Comparison of ENCODE assay signal across 8 cellular contexts in the genomic region with DNA sequence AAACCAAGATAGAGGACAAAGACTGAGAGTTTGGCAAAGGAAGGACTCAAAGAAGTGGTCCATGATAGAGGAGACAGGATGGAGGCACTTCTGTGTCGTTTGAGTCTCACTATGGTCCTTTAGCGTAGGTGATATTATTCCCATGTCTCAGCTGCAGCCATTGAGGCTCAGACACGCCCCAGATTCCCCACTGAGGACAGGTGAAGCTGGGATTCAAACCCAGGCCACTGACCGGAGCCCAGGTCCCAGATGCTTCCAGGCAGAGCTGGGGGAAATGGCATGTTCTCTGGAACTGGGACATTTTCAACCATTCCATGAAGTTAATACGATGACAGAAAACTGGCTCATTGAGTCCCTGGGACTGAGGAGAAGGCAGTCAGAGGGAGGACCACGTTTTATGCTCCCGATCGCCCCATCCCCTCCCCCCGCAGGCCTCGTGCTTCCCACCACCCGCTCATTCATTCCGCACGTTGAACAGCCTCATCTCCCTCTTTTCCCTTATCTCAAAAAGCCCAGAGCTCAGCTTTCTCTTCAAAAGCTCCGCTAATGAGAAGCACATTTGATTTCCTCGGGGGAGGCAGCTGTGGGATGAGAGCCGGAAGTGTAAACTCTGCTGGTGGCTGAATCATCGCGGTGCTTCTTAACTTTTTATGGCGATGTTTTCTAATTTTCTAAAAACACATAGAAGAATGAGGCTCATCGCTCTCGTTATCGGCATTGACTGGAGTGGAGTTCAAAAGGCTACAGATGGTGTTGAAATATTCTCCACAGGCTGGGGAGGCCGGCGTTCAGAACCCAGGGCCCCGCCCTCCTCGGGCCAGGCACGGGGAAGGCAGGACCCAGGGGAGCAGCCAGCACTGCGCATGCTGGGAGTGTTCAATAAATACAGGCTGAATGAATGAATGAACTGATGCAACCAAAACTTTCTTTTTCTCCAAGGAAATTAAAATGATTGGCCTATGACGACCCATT.
DNase-seq lines count a peak whose midpoint lies in the region; ATAC-seq and TF ChIP-seq lines count a peak whose summit lies in the region.

No MANE protein-coding gene starts in this region.

- peaks cover 0 to 3% (median 2%) of the 10 kb centered on the region in 3 donors for H3K36me3 Mint-ChIP-seq in CD8-positive, alpha-beta memory T cell
- H3K36me3 Mint-ChIP-seq in activated CD8-positive, alpha-beta memory T cell treated with anti-CD3 and anti-CD28 coated beads, Interleukin-2, amount 10 ng/mL, durations not matched to agents 7 days and 5 days: no peaks in the 10 kb centered on the region
- H3K36me3 Mint-ChIP-seq in osteocyte (ENCODE audit: unreplicated experiment): peaks cover 6% of the 10 kb centered on the region

- TF ChIP-seq CTCF in foreskin fibroblast (IDR thresholded peaks at IDR 0.05; ENCODE audit: low read depth, low read length) (no peak), osteocyte (IDR thresholded peaks at IDR 0.05) (no peak)

- CTCF ChIA-PET in CD8-positive, alpha-beta memory T cell (lab: Charles Lee): interaction anchor here (0.9 kb wide), 1 partner anchor 360 kb away, joined by 3 read pairs; no protein-coding TSS in a partner anchor
- CTCF ChIA-PET in activated CD8-positive, alpha-beta memory T cell treated with anti-CD3 and anti-CD28 coated beads, Interleukin-2, amount 10 ng/mL, durations not matched to agents 7 days and 5 days (lab: Charles Lee): interaction anchor here (1.1 to 1.8 kb wide), 4 partner anchors 34 to 360 kb away, joined by 3 to 9 read pairs (median 4); no protein-coding TSS in a partner anchor

- H3K4me1 ChIP-seq in CD8-positive, alpha-beta memory T cell (ENCODE audit: insufficient read depth, low read length): no peaks in the 10 kb centered on the region

- no peaks in the 10 kb centered on the region for H3K27me3 ChIP-seq in CD8-positive, alpha-beta memory T cell (ENCODE audit: insufficient read depth, low read length, poor library complexity, severe bottlenecking)

- H3K9me3 Mint-ChIP-seq in CD8-positive, alpha-beta memory T cell: peaks cover 0 to 11% (median 7%) of the 10 kb centered on the region in 5 donors
- no peaks in the 10 kb centered on the region for H3K9me3 Mint-ChIP-seq in activated CD8-positive, alpha-beta memory T cell treated with anti-CD3 and anti-CD28 coated beads, Interleukin-2, amount 10 ng/mL, durations not matched to agents 7 days and 5 days (ENCODE audit: low read depth)
- peaks cover 3% of the 10 kb centered on the region for H3K9me3 Mint-ChIP-seq in osteocyte (ENCODE audit: unreplicated experiment)

- H3K27ac ChIP-seq in CD8-positive, alpha-beta memory T cell (ENCODE audit: low read depth, low read length): no peak overlapping the region

- peak in 2 of 5 donors; percentile 5 to 38 for DNase-seq in CD8-positive, alpha-beta memory T cell
- DNase-seq in NCI-H2171 (lab: John Stamatoyannopoulos, UW) (peak; percentile 54), foreskin fibroblast (peak; percentile 87 to 95), osteocyte (ENCODE audit: extremely low spot score, unreplicated experiment) (peak; percentile 81), cerebellar nuclear complex (lab: John Stamatoyannopoulos, UW) (no peak), NCI-H1694 (lab: John Stamatoyannopoulos, UW) (no peak)
- peak; percentile 46 for DNase-seq in activated CD8-positive, alpha-beta memory T cell treated with anti-CD3 and anti-CD28 coated beads, Interleukin-2, amount 10 ng/mL, durations not matched to agents 7 days and 5 days

- POLR2A ChIA-PET in CD8-positive, alpha-beta memory T cell (lab: Charles Lee): no interaction called here

- H3K4me3 Mint-ChIP-seq in CD8-positive, alpha-beta memory T cell: peak overlapping the region; percentile 43 to 89 (median 87)
- H3K4me3 Mint-ChIP-seq in activated CD8-positive, alpha-beta memory T cell treated with anti-CD3 and anti-CD28 coated beads, Interleukin-2, amount 10 ng/mL, durations not matched to agents 7 days and 5 days: peak overlapping the region; percentile 74
- H3K4me3 Mint-ChIP-seq in osteocyte (ENCODE audit: unreplicated experiment): peak overlapping the region; percentile 68

- H3K9me3 ChIP-seq in CD8-positive, alpha-beta memory T cell (ENCODE audit: low read length): no peaks in the 10 kb centered on the region

- peak; percentile 84 for ATAC-seq in GM21723 (IDR thresholded peaks at IDR 0.05; ENCODE audit: unreplicated experiment)
- ATAC-seq in activated CD8-positive, alpha-beta memory T cell treated with anti-CD3 and anti-CD28 coated beads, Interleukin-2, amount 10 ng/mL, durations not matched to agents 7 days and 5 days: peak; percentile 95

- H3K4me3 ChIP-seq in CD8-positive, alpha-beta memory T cell (ENCODE audit: low read length): peak overlapping the region; percentile 46
- peak overlapping the region; percentile 31 to 56 for H3K4me3 ChIP-seq in foreskin fibroblast (ENCODE audit: low read depth in 1 of 2, low read length in 2 of 2)

- no peaks in the 10 kb centered on the region for H3K36me3 ChIP-seq in CD8-positive, alpha-beta memory T cell (ENCODE audit: insufficient read depth, low read length)

- peaks cover 7 to 12% (median 8%) of the 10 kb centered on the region in 3 donors for H3K4me1 Mint-ChIP-seq in CD8-positive, alpha-beta memory T cell
- H3K4me1 Mint-ChIP-seq in activated CD8-positive, alpha-beta memory T cell treated with anti-CD3 and anti-CD28 coated beads, Interleukin-2, amount 10 ng/mL, durations not matched to agents 7 days and 5 days: peaks cover 12% of the 10 kb centered on the region
- H3K4me1 Mint-ChIP-seq in osteocyte (ENCODE audit: unreplicated experiment): peaks cover 35% of the 10 kb centered on the region

- H3K27me3 Mint-ChIP-seq in CD8-positive, alpha-beta memory T cell: peaks cover 5% of the 10 kb centered on the region in 2 donors
- H3K27me3 Mint-ChIP-seq in activated CD8-positive, alpha-beta memory T cell treated with anti-CD3 and anti-CD28 coated beads, Interleukin-2, amount 10 ng/mL, durations not matched to agents 7 days and 5 days: peaks cover 13% of the 10 kb centered on the region
- H3K27me3 Mint-ChIP-seq in osteocyte (ENCODE audit: unreplicated experiment): no peaks in the 10 kb centered on the region

- H3K27ac Mint-ChIP-seq in CD8-positive, alpha-beta memory T cell: peak overlapping the region in 6 of 8 donors; percentile 24 to 76 (median 61)
- H3K27ac Mint-ChIP-seq in activated CD8-positive, alpha-beta memory T cell treated with anti-CD3 and anti-CD28 coated beads, Interleukin-2, amount 10 ng/mL, durations not matched to agents 7 days and 5 days: peak overlapping the region; percentile 66
- H3K27ac Mint-ChIP-seq in osteocyte (ENCODE audit: unreplicated experiment): peak overlapping the region; percentile 68

Comparison
In these comparisons a context has a peak if more than half of its experiments do, and no peak if none do; other contexts are left out.
1. DNase-seq: peak in NCI-H2171 (single experiment), activated CD8-positive, alpha-beta memory T cell treated with anti-CD3 and anti-CD28 coated beads, Interleukin-2, amount 10 ng/mL, durations not matched to agents 7 days and 5 days (single experiment), foreskin fibroblast (2 of 2) and osteocyte (single experiment); none in cerebellar nuclear complex (0 of 2) and NCI-H1694 (single experiment).
2. Peak in every context shown above with its lines, with median percentiles within 50 percentile points of each other: H3K27ac Mint-ChIP-seq and H3K4me3 Mint-ChIP-seq.